ENCODE assay signal across 8 cellular contexts in the genomic region with DNA sequence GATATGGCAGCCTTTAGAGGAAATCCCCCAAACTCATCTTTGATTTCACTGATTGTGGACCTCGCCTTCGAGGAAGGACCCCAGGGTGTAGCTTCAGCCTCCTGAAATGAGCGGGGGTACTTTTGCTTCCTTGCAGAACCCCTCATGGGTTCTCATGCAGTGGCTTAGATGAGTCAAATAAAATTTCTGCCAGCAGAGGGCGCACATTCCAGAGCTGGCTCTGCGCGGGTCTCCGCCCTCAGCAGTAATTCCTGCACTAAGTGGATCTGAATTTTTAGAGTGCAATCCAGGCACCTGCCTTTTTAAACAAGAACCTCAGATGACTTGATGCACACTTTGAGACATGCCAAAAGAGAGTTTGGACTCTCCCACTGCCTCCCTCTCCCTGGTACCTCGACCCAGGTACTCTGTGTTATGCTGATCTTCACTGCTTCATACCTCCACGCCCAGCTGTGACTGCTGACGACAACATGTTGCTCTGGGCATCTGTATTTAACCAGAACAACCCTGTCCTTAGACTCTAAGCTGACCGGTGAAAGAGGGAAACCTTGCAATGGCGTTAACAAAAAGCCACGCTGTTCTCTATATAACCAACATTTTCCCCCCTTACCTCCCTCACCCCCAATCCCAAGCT. TPM values are rescaled to one million over a fixed set of nuclear protein-coding genes. Genes with fewer than 3 reads are reported as not detected.
DNase-seq lines count a peak whose midpoint lies in the region; ATAC-seq lines count a peak whose summit lies in the region.

No MANE protein-coding gene starts in this region.

- no peak overlapping the region for H3K4me3 Mint-ChIP-seq in activated T-helper 2 cell treated with anti-CD3 and anti-CD28 coated beads, Interferon-gamma antibody, Interleukin-2, Interleukin-4, amounts not matched to agents 10 μg/mL and 5 μg/mL and 100 μg/mL, durations not matched to agents 14 hours and 24 hours and 36 hours (ENCODE audit: low read depth)

- H3K27me3 Mint-ChIP-seq in activated T-helper 2 cell treated with anti-CD3 and anti-CD28 coated beads, Interferon-gamma antibody, Interleukin-2, Interleukin-4, amounts not matched to agents 10 μg/mL and 5 μg/mL and 100 μg/mL, durations not matched to agents 14 hours and 24 hours and 36 hours (ENCODE audit: low read depth): peaks cover 25% of the 10 kb centered on the region

- H3K36me3 Mint-ChIP-seq in activated T-helper 2 cell treated with anti-CD3 and anti-CD28 coated beads, Interferon-gamma antibody, Interleukin-2, Interleukin-4, amounts not matched to agents 10 μg/mL and 5 μg/mL and 100 μg/mL, durations not matched to agents 14 hours and 24 hours and 36 hours (ENCODE audit: low read depth): no peaks in the 10 kb centered on the region

- no peak overlapping the region for H3K27ac Mint-ChIP-seq in activated T-helper 2 cell treated with anti-CD3 and anti-CD28 coated beads, Interferon-gamma antibody, Interleukin-2, Interleukin-4, amounts not matched to agents 10 μg/mL and 5 μg/mL and 100 μg/mL, durations not matched to agents 14 hours and 24 hours and 36 hours

- peak; percentile 59 for DNase-seq in COLO668 (lab: John Stamatoyannopoulos, UW; ENCODE audit: unreplicated experiment)
- DNase-seq in NCI-H82 (lab: John Stamatoyannopoulos, UW): peak; percentile 90
- peak; percentile 24 for DNase-seq in activated T-helper 2 cell treated with anti-CD3 and anti-CD28 coated beads, Interferon-gamma antibody, Interleukin-2, Interleukin-4, amounts not matched to agents 10 μg/mL and 5 μg/mL and 100 μg/mL, durations not matched to agents 14 hours and 24 hours and 36 hours (ENCODE audit: low spot score)
- peak; percentile 24 to 93 (median 75) for DNase-seq in head of caudate nucleus
- peak; percentile 81 for DNase-seq in retina

- ATAC-seq in GM18909 (IDR thresholded peaks at IDR 0.05; ENCODE audit: poor library complexity, unreplicated experiment): peak; percentile 89
- ATAC-seq in HG03175 (IDR thresholded peaks at IDR 0.05; ENCODE audit: unreplicated experiment): peak; percentile 91
- no peak for ATAC-seq in GM21737 (IDR thresholded peaks at IDR 0.05; ENCODE audit: unreplicated experiment)

- peaks cover 3% of the 10 kb centered on the region for H3K4me1 Mint-ChIP-seq in activated T-helper 2 cell treated with anti-CD3 and anti-CD28 coated beads, Interferon-gamma antibody, Interleukin-2, Interleukin-4, amounts not matched to agents 10 μg/mL and 5 μg/mL and 100 μg/mL, durations not matched to agents 14 hours and 24 hours and 36 hours (ENCODE audit: low read depth)

- H3K9me3 Mint-ChIP-seq in activated T-helper 2 cell treated with anti-CD3 and anti-CD28 coated beads, Interferon-gamma antibody, Interleukin-2, Interleukin-4, amounts not matched to agents 10 μg/mL and 5 μg/mL and 100 μg/mL, durations not matched to agents 14 hours and 24 hours and 36 hours: no peaks in the 10 kb centered on the region

- intact Hi-C loops in activated T-helper 2 cell treated with anti-CD3 and anti-CD28 coated beads, Interferon-gamma antibody, Interleukin-2, Interleukin-4, amounts not matched to agents 10 μg/mL and 5 μg/mL and 100 μg/mL, durations not matched to agents 14 hours and 24 hours and 36 hours (cut with micrococcal nuclease): no loop called here
- intact Hi-C loops in head of caudate nucleus (cut with DNase I): no loop called here

RNA-seq across cellular contexts. Expression of gene EGFLAM, which starts 7.3 kb away (rescaled TPM):
- total RNA-seq in activated T-helper 2 cell treated with anti-CD3 and anti-CD28 coated beads, Interferon-gamma antibody, Interleukin-2, Interleukin-4, amounts not matched to agents 10 μg/mL and 5 μg/mL and 100 μg/mL, durations not matched to agents 14 hours and 24 hours and 36 hours: not detected in 2 replicates

Comparison
In these comparisons a context has a peak if more than half of its experiments do, and no peak if none do; other contexts are left out.
1. DNase-seq: peak in every context shown above with its lines; median percentile 90 in NCI-H82; 81 in retina; 75 in head of caudate nucleus; 59 in COLO668; 24 in activated T-helper 2 cell treated with anti-CD3 and anti-CD28 coated beads, Interferon-gamma antibody, Interleukin-2, Interleukin-4, amounts not matched to agents 10 μg/mL and 5 μg/mL and 100 μg/mL, durations not matched to agents 14 hours and 24 hours and 36 hours.